In genomic region chr11:123509737-123510578, GRCh38 we compare ENCODE assay signal across 10 cellular contexts.
DNase-seq lines count a peak whose midpoint lies in the region; ATAC-seq and TF ChIP-seq lines count a peak whose summit lies in the region.
"Had no signal": no experiment of that assay in that cellular context is flagged by ENCODE, and none has a peak within 500 bp of the region (broad histone marks: within the 10 kb centered on the region; RNA-seq: fewer than 3 reads in every experiment).

No MANE protein-coding gene starts in this region.

- no peak for TF ChIP-seq CTCF in nephron (IDR thresholded peaks at IDR 0.05; ENCODE audit: unreplicated experiment in 3 of 3)

- peaks cover 15% of the 10 kb centered on the region for H3K4me1 Mint-ChIP-seq in nephron

- H3K36me3 Mint-ChIP-seq in nephron (ENCODE audit: low read depth) = no peaks in the 10 kb centered on the region
- H3K36me3 Mint-ChIP-seq: stimulated activated effector memory CD8-positive, alpha-beta T cell treated with anti-CD3 and anti-CD28 coated beads, Interleukin-12 subunit alpha, Interleukin-12 subunit beta, amount 100 ng/mL, for 72 hours had no signal

- peak overlapping the region in 1 of 3 experiments; percentile 37 for H3K4me3 Mint-ChIP-seq in nephron
- H3K4me3 Mint-ChIP-seq: stimulated activated effector memory CD8-positive, alpha-beta T cell treated with anti-CD3 and anti-CD28 coated beads, Interleukin-12 subunit alpha, Interleukin-12 subunit beta, amount 100 ng/mL, for 72 hours had no signal

- ATAC-seq in GM18511 (IDR thresholded peaks at IDR 0.05; ENCODE audit: unreplicated experiment) (no peak), HG03521 (IDR thresholded peaks at IDR 0.05; ENCODE audit: unreplicated experiment) (no peak), HG02763 (IDR thresholded peaks at IDR 0.05; ENCODE audit: unreplicated experiment) (no peak)
- ATAC-seq: stimulated activated effector memory CD8-positive, alpha-beta T cell treated with anti-CD3 and anti-CD28 coated beads, Interleukin-12 subunit alpha, Interleukin-12 subunit beta, amount 100 ng/mL, for 72 hours had no signal

- H3K27me3 Mint-ChIP-seq in nephron (ENCODE audit: low read depth) = peaks cover 7% of the 10 kb centered on the region

- no peaks in the 10 kb centered on the region for H3K9me3 Mint-ChIP-seq in nephron
- H3K9me3 Mint-ChIP-seq: stimulated activated effector memory CD8-positive, alpha-beta T cell treated with anti-CD3 and anti-CD28 coated beads, Interleukin-12 subunit alpha, Interleukin-12 subunit beta, amount 100 ng/mL, for 72 hours had no signal

- DNase-seq in DMS153 (lab: John Stamatoyannopoulos, UW) (peak; percentile 69), NCI-H2227 (lab: John Stamatoyannopoulos, UW; ENCODE audit: unreplicated experiment) (peak; percentile 86), dermis microvascular lymphatic vessel endothelial cell (ENCODE audit: low read depth in 2 of 2) (peak; percentile 4 to 70)
- no peak for DNase-seq in activated CD4-positive, alpha-beta T cell treated with anti-CD3 and anti-CD28 coated beads, Interleukin-2, amount 50 U/mL, for 4 hours
- DNase-seq: GDM1 had no signal

- H3K27ac Mint-ChIP-seq in nephron = peak overlapping the region in 2 of 3 experiments; percentile 43 to 74

Comparison
In these comparisons a context has a peak if more than half of its experiments do, and no peak if none do; other contexts are left out.
1. DNase-seq: peak in DMS153 (single experiment), NCI-H2227 (single experiment) and dermis microvascular lymphatic vessel endothelial cell (2 of 2); none in activated CD4-positive, alpha-beta T cell treated with anti-CD3 and anti-CD28 coated beads, Interleukin-2, amount 50 U/mL, for 4 hours (0 of 2).